Comparison of ENCODE assay signal across 14 cellular contexts in the genomic region with DNA sequence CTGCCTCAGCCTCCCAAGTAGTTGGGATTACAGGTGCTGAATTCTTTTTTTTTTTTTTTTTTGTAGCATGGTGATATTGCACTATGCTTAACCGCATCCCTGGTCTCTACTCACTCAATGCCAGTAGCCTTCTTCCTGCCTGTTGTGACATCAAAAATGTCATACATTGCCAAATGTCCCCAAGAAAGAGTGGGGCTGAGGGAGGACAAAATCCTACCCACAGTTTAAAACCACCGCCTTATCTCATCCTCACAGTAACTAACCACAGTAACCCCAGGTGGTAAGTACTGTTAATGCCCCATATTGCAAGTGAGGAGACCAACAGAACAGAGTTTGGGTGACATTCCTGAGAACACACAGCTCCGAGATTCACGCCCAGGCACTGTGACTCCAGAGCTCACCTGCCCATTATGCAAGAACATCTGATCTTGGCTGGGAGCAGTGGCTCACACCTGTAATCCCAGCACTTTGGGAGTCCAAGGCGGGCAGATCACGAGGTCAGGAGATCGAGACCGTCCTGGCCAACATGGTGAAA. TPM values are rescaled to one million over a fixed set of nuclear protein-coding genes. Genes with fewer than 3 reads are reported as not detected.
DNase-seq lines count a peak whose midpoint lies in the region; ATAC-seq lines count a peak whose summit lies in the region.
"Had no signal": no experiment of that assay in that cellular context is flagged by ENCODE, and none has a peak within 500 bp of the region (broad histone marks: within the 10 kb centered on the region; RNA-seq: fewer than 3 reads in every experiment).

No MANE protein-coding gene starts in this region.

- CTCF ChIA-PET in activated naive CD4-positive, alpha-beta T cell treated with anti-CD3 and anti-CD28 coated beads, Interleukin-2, amount 10 ng/mL, durations not matched to agents 7 days and 5 days (lab: Charles Lee), result interaction anchor here (3.8 kb wide), 1 partner anchor 19 kb away, joined by 17 read pairs; a partner anchor contains a TSS

- H3K9me3 ChIP-seq in SJCRH30 (replicated peaks), result no peaks in the 10 kb centered on the region
- H3K9me3 ChIP-seq: esophagus muscularis mucosa had no signal

- no peak for ATAC-seq in GM21390 (IDR thresholded peaks at IDR 0.05; ENCODE audit: unreplicated experiment)

- peak; percentile 35 for DNase-seq in activated naive CD4-positive, alpha-beta T cell treated with anti-CD3 and anti-CD28 coated beads, Interleukin-2, amount 10 ng/mL, durations not matched to agents 7 days and 5 days
- no peak for DNase-seq in activated naive CD4-positive, alpha-beta T cell (lab: John Stamatoyannopoulos, UW)
- DNase-seq in SKM-1 (lab: John Stamatoyannopoulos, UW; ENCODE audit: unreplicated experiment) (peak; percentile 59), SJCRH30 (no peak), NCI-H128 (lab: John Stamatoyannopoulos, UW; ENCODE audit: unreplicated experiment) (no peak), NCI-H510A (lab: John Stamatoyannopoulos, UW) (no peak)
- peak; percentile 48 for DNase-seq in central memory CD4-positive, alpha-beta T cell
- DNase-seq: hippocampal formation, mesenchymal stem cell, NCI-H1092 treated with DMSO at 0.1 percent for 48 hours, NCI-H446 had no signal

- no peaks in the 10 kb centered on the region for H3K4me1 ChIP-seq in SJCRH30
- H3K4me1 ChIP-seq: esophagus muscularis mucosa had no signal

- no peak overlapping the region for H3K27ac ChIP-seq in SJCRH30
- H3K27ac ChIP-seq: esophagus muscularis mucosa had no signal

- H3K4me3 ChIP-seq in SJCRH30, result no peak overlapping the region
- H3K4me3 ChIP-seq: esophagus muscularis mucosa had no signal

- peak overlapping the region; percentile 69 for H3K27ac Mint-ChIP-seq in activated naive CD4-positive, alpha-beta T cell treated with anti-CD3 and anti-CD28 coated beads, Interleukin-2, amount 10 ng/mL, durations not matched to agents 7 days and 5 days

- H3K36me3 Mint-ChIP-seq in activated naive CD4-positive, alpha-beta T cell treated with anti-CD3 and anti-CD28 coated beads, Interleukin-2, amount 10 ng/mL, durations not matched to agents 7 days and 5 days, result peaks cover 59% of the 10 kb centered on the region

- no peaks in the 10 kb centered on the region for H3K27me3 ChIP-seq in SJCRH30
- H3K27me3 ChIP-seq: esophagus muscularis mucosa had no signal

- no peaks in the 10 kb centered on the region for H3K36me3 ChIP-seq in SJCRH30

- no peaks in the 10 kb centered on the region for H3K27me3 Mint-ChIP-seq in activated naive CD4-positive, alpha-beta T cell treated with anti-CD3 and anti-CD28 coated beads, Interleukin-2, amount 10 ng/mL, durations not matched to agents 7 days and 5 days
- H3K27me3 Mint-ChIP-seq: activated naive CD4-positive, alpha-beta T cell treated with anti-CD3 and anti-CD28 coated beads, Interleukin-2, amount 50 U/mL, for 24 hours had no signal

- H3K9me3 Mint-ChIP-seq in activated naive CD4-positive, alpha-beta T cell treated with anti-CD3 and anti-CD28 coated beads, Interleukin-2, amount 10 ng/mL, durations not matched to agents 7 days and 5 days, result peaks cover 3% of the 10 kb centered on the region
- H3K9me3 Mint-ChIP-seq: activated naive CD4-positive, alpha-beta T cell treated with anti-CD3 and anti-CD28 coated beads, Interleukin-2, amount 50 U/mL, for 24 hours had no signal

- no peak overlapping the region for H3K4me3 Mint-ChIP-seq in activated naive CD4-positive, alpha-beta T cell treated with anti-CD3 and anti-CD28 coated beads, Interleukin-2, amount 10 ng/mL, durations not matched to agents 7 days and 5 days
- H3K4me3 Mint-ChIP-seq: activated naive CD4-positive, alpha-beta T cell treated with anti-CD3 and anti-CD28 coated beads, Interleukin-2, amount 50 U/mL, for 24 hours had no signal

- H3K4me1 Mint-ChIP-seq in activated naive CD4-positive, alpha-beta T cell treated with anti-CD3 and anti-CD28 coated beads, Interleukin-2, amount 10 ng/mL, durations not matched to agents 7 days and 5 days, result peaks cover 52% of the 10 kb centered on the region

RNA-seq across cellular contexts. Expression of a gene that starts 19.6 kb away (rescaled TPM):
- 0.68 and 0.75 TPM in 2 replicates for total RNA-seq in SJCRH30 (2014; rRNA removed; shearing (Covaris generic))

RNA-seq across cellular contexts. Expression of a gene that starts 23.6 kb away (rescaled TPM):
- total RNA-seq in SJCRH30 (2014; rRNA removed; shearing (Covaris generic)), result 11.5 and 12.2 TPM in 2 replicates

Comparison
In these comparisons a context has a peak if more than half of its experiments do, and no peak if none do; other contexts are left out.
1. DNase-seq: peak in activated naive CD4-positive, alpha-beta T cell treated with anti-CD3 and anti-CD28 coated beads, Interleukin-2, amount 10 ng/mL, durations not matched to agents 7 days and 5 days (single experiment), SKM-1 (single experiment) and central memory CD4-positive, alpha-beta T cell (single experiment); none in activated naive CD4-positive, alpha-beta T cell (0 of 4), SJCRH30 (0 of 2), NCI-H128 (single experiment) and NCI-H510A (single experiment).